ENCODE assay signal across 10 cellular contexts in the genomic region with DNA sequence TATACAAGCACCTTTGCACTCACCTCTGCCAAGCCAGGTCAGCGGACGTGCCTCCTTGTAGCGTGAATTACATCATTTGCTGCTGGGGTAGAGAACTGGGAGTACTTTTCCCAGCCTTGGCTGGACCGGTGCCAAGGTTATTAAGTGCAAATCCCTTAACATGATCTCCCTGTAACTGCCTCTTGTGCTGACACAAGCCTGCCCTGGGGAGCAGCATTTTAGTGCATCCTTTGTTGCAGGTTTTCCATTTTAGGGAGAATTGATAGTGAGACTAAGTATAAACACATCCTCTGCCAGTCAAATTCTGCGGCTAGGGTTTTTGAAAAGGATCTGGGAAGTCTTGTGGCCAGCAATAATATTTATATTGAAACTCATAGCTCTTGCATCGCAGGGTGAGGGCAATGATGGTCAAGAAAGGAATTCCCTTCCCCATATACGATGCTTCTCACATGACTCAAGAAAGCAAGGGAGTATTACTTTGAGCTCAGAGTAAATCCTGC. TPM values are rescaled to one million over a fixed set of nuclear protein-coding genes. Genes with fewer than 3 reads are reported as not detected.
A peak's percentile ranks its signal among the peaks of the same experiment; 100 is the strongest.
DNase-seq lines count a peak whose midpoint lies in the region; ATAC-seq and TF ChIP-seq lines count a peak whose summit lies in the region.
"Had no signal": no experiment of that assay in that cellular context is flagged by ENCODE, and none has a peak within 500 bp of the region (broad histone marks: within the 10 kb centered on the region; RNA-seq: fewer than 3 reads in every experiment).

No MANE protein-coding gene starts in this region.

- CTCF ChIA-PET in RWPE1 (lab: Yijun Ruan, JAX) = interaction anchor here (0.6 kb wide), 1 partner anchor 58 kb away, joined by 3 read pairs; no protein-coding TSS in a partner anchor

- 16 to 24% methylated on average over 3 to 7 of the region's 7 CpGs for whole genome bisulfite sequencing in gastroesophageal sphincter (ENCODE audit: low coverage in 1 of 2), 2 donors
- WGBS in thyroid gland, 2 donors = 41 to 46% methylated on average over 7 of the region's 7 CpGs

- no peaks in the 10 kb centered on the region for H3K9me3 ChIP-seq in gastroesophageal sphincter
- H3K9me3 ChIP-seq in thyroid gland = no peaks in the 10 kb centered on the region
- H3K9me3 ChIP-seq: spleen had no signal

- H3K4me1 Mint-ChIP-seq in activated T-cell treated with anti-CD3 and anti-CD28 coated beads, Interleukin-2, amount 50 U/mL, for 72 hours (ENCODE audit: low read depth) = no peaks in the 10 kb centered on the region

- intact Hi-C loops in thyroid gland (cut with DNase I) = no loop called here

- TF ChIP-seq CTCF in RWPE1 (conservative IDR thresholded peaks at IDR 0.05; ENCODE audit: low read depth) = no peak
- TF ChIP-seq CTCF in gastroesophageal sphincter (IDR thresholded peaks at IDR 0.05) = no peak
- no peak for TF ChIP-seq CTCF in thyroid gland (IDR thresholded peaks at IDR 0.05)

- peaks cover 6 to 13% of the 10 kb centered on the region in 2 donors for H3K9me3 Mint-ChIP-seq in activated T-cell treated with anti-CD3 and anti-CD28 coated beads, Interleukin-2, amount 50 U/mL, for 72 hours
- H3K9me3 Mint-ChIP-seq: dendritic cell treated with granulocyte-macrophage colony-stimulating factor and Interleukin-4, amounts not matched to agents 40 ng/mL and 50 ng/mL, for 4 days had no signal

- no peak overlapping the region for H3K27ac Mint-ChIP-seq in activated T-cell treated with anti-CD3 and anti-CD28 coated beads, Interleukin-2, amount 50 U/mL, for 72 hours
- H3K27ac Mint-ChIP-seq: dendritic cell treated with granulocyte-macrophage colony-stimulating factor and Interleukin-4, amounts not matched to agents 40 ng/mL and 50 ng/mL, for 4 days had no signal

- TF ChIP-seq EP300 in gastroesophageal sphincter (IDR thresholded peaks at IDR 0.05) = no peak

- no peak for TF ChIP-seq POLR2A in gastroesophageal sphincter (IDR thresholded peaks at IDR 0.05)
- TF ChIP-seq POLR2A in thyroid gland (IDR thresholded peaks at IDR 0.05) = no peak

- H3K36me3 ChIP-seq in gastroesophageal sphincter (no peaks in the 10 kb centered on the region), thyroid gland (no peaks in the 10 kb centered on the region)
- H3K36me3 ChIP-seq: spleen had no signal

- no peaks in the 10 kb centered on the region for H3K27me3 Mint-ChIP-seq in activated T-cell treated with anti-CD3 and anti-CD28 coated beads, Interleukin-2, amount 50 U/mL, for 72 hours (ENCODE audit: low read depth)
- H3K27me3 Mint-ChIP-seq: dendritic cell treated with granulocyte-macrophage colony-stimulating factor and Interleukin-4, amounts not matched to agents 40 ng/mL and 50 ng/mL, for 4 days had no signal

- ATAC-seq in gastroesophageal sphincter (peak; percentile 34), GM19023 (IDR thresholded peaks at IDR 0.05; ENCODE audit: unreplicated experiment) (no peak)
- ATAC-seq in activated T-cell treated with anti-CD3 and anti-CD28 coated beads, Interleukin-2, amount 50 U/mL, for 72 hours (replicated peaks in 1 of 2) = no peak

- H3K27ac ChIP-seq in RWPE1 = no peak overlapping the region
- peak overlapping the region in 1 of 4 donors; percentile 0 for H3K27ac ChIP-seq in gastroesophageal sphincter
- H3K27ac ChIP-seq in thyroid gland = peak overlapping the region in 1 of 3 donors; percentile 26

- H3K4me1 ChIP-seq in gastroesophageal sphincter (peaks cover 6 to 18% (median 6%) of the 10 kb centered on the region in 3 donors), thyroid gland (peaks cover 10 to 13% of the 10 kb centered on the region in 2 donors)
- H3K4me1 ChIP-seq: spleen had no signal

- DNase-seq in M059J (ENCODE audit: low read depth) (peak; percentile 93), RWPE1 (ENCODE audit: low spot score) (peak; percentile 67), thyroid gland (peak; percentile 86 to 88), cerebellar nuclear complex (lab: John Stamatoyannopoulos, UW) (no peak), 8988T (no peak)
- no peak for DNase-seq in activated T-cell treated with anti-CD3 and anti-CD28 coated beads, Interleukin-2, amount 50 U/mL, for 72 hours
- DNase-seq: spleen had no signal

- H3K27me3 ChIP-seq in gastroesophageal sphincter = no peaks in the 10 kb centered on the region
- no peaks in the 10 kb centered on the region for H3K27me3 ChIP-seq in thyroid gland
- H3K27me3 ChIP-seq: spleen had no signal

- H3K36me3 Mint-ChIP-seq in activated T-cell treated with anti-CD3 and anti-CD28 coated beads, Interleukin-2, amount 50 U/mL, for 72 hours (ENCODE audit: insufficient read depth in 2 of 2) = no peaks in the 10 kb centered on the region

- H3K4me3 ChIP-seq in gastroesophageal sphincter (no peak overlapping the region), thyroid gland (replicated peaks in 1 of 3) (no peak overlapping the region)
- H3K4me3 ChIP-seq: spleen had no signal

- POLR2A ChIA-PET in RWPE1 (lab: Yijun Ruan, JAX; ENCODE audit: low non-redundant PET) = no interaction called here

- no peak overlapping the region for H3K4me3 Mint-ChIP-seq in activated T-cell treated with anti-CD3 and anti-CD28 coated beads, Interleukin-2, amount 50 U/mL, for 72 hours
- H3K4me3 Mint-ChIP-seq: dendritic cell treated with granulocyte-macrophage colony-stimulating factor and Interleukin-4, amounts not matched to agents 40 ng/mL and 50 ng/mL, for 4 days had no signal

RNA-seq across cellular contexts. Expression of a gene that starts 32.7 kb away (rescaled TPM):
- total RNA-seq in M059J (2014; rRNA removed; shearing (Covaris generic)) = 1.2 and 2.0 TPM in 2 replicates
- 10 to 100 TPM; 26.9 to 68.3 (median 30.3) TPM for total RNA-seq in gastroesophageal sphincter
- 10 to 100 TPM; 11.9 to 26.4 (median 15.5) TPM for total RNA-seq in thyroid gland
- not detected for total RNA-seq in activated T-cell treated with anti-CD3 and anti-CD28 coated beads, Interleukin-2, amount 50 U/mL, for 72 hours

RNA-seq across cellular contexts. Expression of a gene that starts 50.5 kb away (rescaled TPM):
- total RNA-seq in M059J (2014; rRNA removed; shearing (Covaris generic)) = 1.7 and 1.8 TPM in 2 replicates
- total RNA-seq in gastroesophageal sphincter = under 1 TPM in 3 of 4 donors, not detected in 1; 0.19 to 0.47 (median 0.27) TPM
- under 1 TPM in 1 of 4 donors, not detected in 3; 0.13 TPM for total RNA-seq in thyroid gland
- not detected for total RNA-seq in activated T-cell treated with anti-CD3 and anti-CD28 coated beads, Interleukin-2, amount 50 U/mL, for 72 hours
- total RNA-seq: spleen had no signal

Comparison
In these comparisons a context has a peak if more than half of its experiments do, and no peak if none do; other contexts are left out.
1. DNase-seq: peak in M059J (single experiment), RWPE1 (single experiment) and thyroid gland (2 of 2); none in cerebellar nuclear complex (0 of 2), activated T-cell treated with anti-CD3 and anti-CD28 coated beads, Interleukin-2, amount 50 U/mL, for 72 hours (0 of 2) and 8988T (single experiment).